13 cellular contexts compared by ENCODE assay signal in genomic region chr19:1360126-1360817, GRCh38. TPM values are rescaled to one million over a fixed set of nuclear protein-coding genes. Genes with fewer than 3 reads are reported as not detected.
A peak's percentile ranks its signal among the peaks of the same experiment; 100 is the strongest.
DNase-seq lines count a peak whose midpoint lies in the region; ATAC-seq, FAIRE-seq and TF ChIP-seq lines count a peak whose summit lies in the region.
"Had no signal": no experiment of that assay in that cellular context is flagged by ENCODE, and none has a peak within 500 bp of the region (broad histone marks: within the 10 kb centered on the region; RNA-seq: fewer than 3 reads in every experiment).

No MANE protein-coding gene starts in this region.

- H3K9me3 ChIP-seq in DND-41 (ENCODE audit: insufficient read depth, low read length, severe bottlenecking) (no peaks in the 10 kb centered on the region), astrocyte (ENCODE audit: insufficient read depth, low read depth, low read length) (no peaks in the 10 kb centered on the region), iPS-15b (ENCODE audit: control insufficient read depth, insufficient read depth, low read length) (no peaks in the 10 kb centered on the region), skeletal muscle satellite cell (replicated peaks; ENCODE audit: low read length) (no peaks in the 10 kb centered on the region)

- H3K79me2 ChIP-seq in DND-41 (ENCODE audit: insufficient read depth, low read length) (peaks cover 40% of the 10 kb centered on the region), astrocyte (ENCODE audit: insufficient read depth, low read length) (peaks cover 46% of the 10 kb centered on the region)

- no peaks in the 10 kb centered on the region for H3K27me3 ChIP-seq in DND-41 (ENCODE audit: insufficient read depth, low read length, poor library complexity)
- no peaks in the 10 kb centered on the region for H3K27me3 ChIP-seq in astrocyte (ENCODE audit: insufficient read depth, low read length)
- H3K27me3 ChIP-seq in iPS-15b (ENCODE audit: control insufficient read depth, insufficient read depth, low read length): no peaks in the 10 kb centered on the region
- H3K27me3 ChIP-seq in skeletal muscle satellite cell (ENCODE audit: control insufficient read depth, insufficient read depth, low read length): no peaks in the 10 kb centered on the region

- peaks cover 3% of the 10 kb centered on the region for H4K20me1 ChIP-seq in DND-41 (ENCODE audit: insufficient read depth, low read length)
- H4K20me1 ChIP-seq in astrocyte (ENCODE audit: insufficient read depth, low read length): peaks cover 19% of the 10 kb centered on the region

- peaks cover 15% of the 10 kb centered on the region for H3K36me3 Mint-ChIP-seq in astrocyte (ENCODE audit: low read depth, unreplicated experiment)

- H3K4me1 Mint-ChIP-seq in astrocyte (ENCODE audit: low read depth, unreplicated experiment): peaks cover 21% of the 10 kb centered on the region

- no peaks in the 10 kb centered on the region for H3K9me3 Mint-ChIP-seq in astrocyte (ENCODE audit: unreplicated experiment)
- H3K9me3 Mint-ChIP-seq: activated CD4-positive, alpha-beta T cell treated with anti-CD3 and anti-CD28 coated beads, Interleukin-2, amount 10 ng/mL, durations not matched to agents 24 days and 14 days; activated naive CD4-positive, alpha-beta T cell treated with anti-CD3 and anti-CD28 coated beads, Interleukin-2, amount 10 ng/mL, durations not matched to agents 7 days and 5 days; CD4-positive, CD25-positive, alpha-beta regulatory T cell had no signal

- H3K36me3 ChIP-seq in DND-41 (ENCODE audit: insufficient read depth, low read length) (peaks cover 90% of the 10 kb centered on the region), astrocyte (ENCODE audit: insufficient read depth, low read length) (peaks cover 27% of the 10 kb centered on the region), iPS-15b (ENCODE audit: control insufficient read depth, insufficient read depth, low read length) (peaks cover 41% of the 10 kb centered on the region), skeletal muscle satellite cell (ENCODE audit: insufficient read depth, low read length) (peaks cover 56% of the 10 kb centered on the region)

- H3K4me3 ChIP-seq in DND-41 (ENCODE audit: low read depth in 1 of 2, low read length in 2 of 2): no peak overlapping the region
- H3K4me3 ChIP-seq in astrocyte (ENCODE audit: insufficient read depth, low read depth, low read length): peak overlapping the region; percentile 9
- no peak overlapping the region for H3K4me3 ChIP-seq in iPS-15b (ENCODE audit: low read depth, low read length)
- H3K4me3 ChIP-seq in skeletal muscle satellite cell (ENCODE audit: low read length): peak overlapping the region; percentile 62

- no peak for ATAC-seq in DND-41 (ENCODE audit: insufficient read depth, low read depth)
- ATAC-seq in GM19397 (IDR thresholded peaks at IDR 0.05; ENCODE audit: unreplicated experiment): no peak
- no peak for ATAC-seq in GM21390 (IDR thresholded peaks at IDR 0.05; ENCODE audit: unreplicated experiment)

- peak overlapping the region; percentile 40 for H3K4me3 Mint-ChIP-seq in astrocyte (ENCODE audit: unreplicated experiment)
- H3K4me3 Mint-ChIP-seq: activated CD4-positive, alpha-beta T cell treated with anti-CD3 and anti-CD28 coated beads, Interleukin-2, amount 10 ng/mL, durations not matched to agents 24 days and 14 days; activated naive CD4-positive, alpha-beta T cell treated with anti-CD3 and anti-CD28 coated beads, Interleukin-2, amount 10 ng/mL, durations not matched to agents 7 days and 5 days; CD4-positive, CD25-positive, alpha-beta regulatory T cell had no signal

- H3K27ac ChIP-seq in DND-41 (ENCODE audit: low read length) (no peak overlapping the region), astrocyte (ENCODE audit: low read depth, low read length) (peak overlapping the region; percentile 91)

- H2AFZ ChIP-seq in DND-41 (ENCODE audit: low read depth, low read length) (no peak overlapping the region), astrocyte (ENCODE audit: low read depth, low read length) (peak overlapping the region; percentile 22)

- no peak for FAIRE-seq in astrocyte (lab: Jason Lieb, UNC)
- FAIRE-seq: islet of Langerhans had no signal

- DNase-seq in DND-41: no peak
- DNase-seq in astrocyte (ENCODE audit: low read depth): no peak
- DNase-seq in occipital lobe (lab: John Stamatoyannopoulos, UW): no peak
- DNase-seq in COR-L47 (lab: John Stamatoyannopoulos, UW): no peak
- DNase-seq: activated CD4-positive, alpha-beta T cell treated with anti-CD3 and anti-CD28 coated beads, Interleukin-2, amount 10 ng/mL, durations not matched to agents 24 days and 14 days; activated naive CD4-positive, alpha-beta T cell treated with anti-CD3 and anti-CD28 coated beads, Interleukin-2, amount 10 ng/mL, durations not matched to agents 7 days and 5 days; CD4-positive, CD25-positive, alpha-beta regulatory T cell; SIG-M5 had no signal

- H3K9ac ChIP-seq in DND-41 (ENCODE audit: low read depth, low read length) (peak overlapping the region; percentile 10; the same call in 1 of the 2 replicates), astrocyte (ENCODE audit: low read length) (peak overlapping the region; percentile 81), iPS-15b (ENCODE audit: low read depth, low read length) (peak overlapping the region; percentile 60), skeletal muscle satellite cell (ENCODE audit: low read depth, low read length) (peak overlapping the region; percentile 59)

- TF ChIP-seq CTCF in DND-41 (IDR thresholded peaks at IDR 0.05; ENCODE audit: borderline replicate concordance, extremely low read depth, low read length, poor library complexity, severe bottlenecking) (no peak), astrocyte (IDR thresholded peaks at IDR 0.05; ENCODE audit: insufficient read depth, low read depth, low read length) (no peak)

- H3K4me2 ChIP-seq in DND-41 (ENCODE audit: insufficient read depth, low read length): no peak overlapping the region
- peak overlapping the region; percentile 89 for H3K4me2 ChIP-seq in astrocyte (ENCODE audit: low read length)
- peak overlapping the region; percentile 88 for H3K4me2 ChIP-seq in skeletal muscle satellite cell (ENCODE audit: low read length)

- peak overlapping the region; percentile 86 for H3K27ac Mint-ChIP-seq in astrocyte (ENCODE audit: unreplicated experiment)
- H3K27ac Mint-ChIP-seq: activated CD4-positive, alpha-beta T cell treated with anti-CD3 and anti-CD28 coated beads, Interleukin-2, amount 10 ng/mL, durations not matched to agents 24 days and 14 days; activated naive CD4-positive, alpha-beta T cell treated with anti-CD3 and anti-CD28 coated beads, Interleukin-2, amount 10 ng/mL, durations not matched to agents 7 days and 5 days; CD4-positive, CD25-positive, alpha-beta regulatory T cell had no signal

- H3K27me3 Mint-ChIP-seq in astrocyte (ENCODE audit: low read depth, unreplicated experiment): no peaks in the 10 kb centered on the region
- H3K27me3 Mint-ChIP-seq: activated CD4-positive, alpha-beta T cell treated with anti-CD3 and anti-CD28 coated beads, Interleukin-2, amount 10 ng/mL, durations not matched to agents 24 days and 14 days; activated naive CD4-positive, alpha-beta T cell treated with anti-CD3 and anti-CD28 coated beads, Interleukin-2, amount 10 ng/mL, durations not matched to agents 7 days and 5 days; CD4-positive, CD25-positive, alpha-beta regulatory T cell had no signal

- peaks cover 30% of the 10 kb centered on the region for H3K4me1 ChIP-seq in DND-41 (ENCODE audit: insufficient read depth, low read length)
- H3K4me1 ChIP-seq in astrocyte (ENCODE audit: insufficient read depth, low read length): peaks cover 53% of the 10 kb centered on the region
- peaks cover 22% of the 10 kb centered on the region for H3K4me1 ChIP-seq in iPS-15b (ENCODE audit: control insufficient read depth, insufficient read depth, low read length)
- peaks cover 42% of the 10 kb centered on the region for H3K4me1 ChIP-seq in skeletal muscle satellite cell (ENCODE audit: control insufficient read depth, insufficient read depth, low read length)

RNA-seq across cellular contexts. Expression of gene NDUFS7, which starts 23.4 kb away (rescaled TPM):
- total RNA-seq in astrocyte: 64.0 and 67.3 TPM in 2 replicates
- 69.0 and 71.4 TPM in 2 replicates for total RNA-seq in skeletal muscle satellite cell (2012; rRNA removed)
- 26.5 TPM for total RNA-seq in occipital lobe

RNA-seq across cellular contexts. Expression of gene GAMT, which starts 41.1 kb away (rescaled TPM):
- total RNA-seq in astrocyte (34.1 and 35.9 TPM in 2 replicates), occipital lobe (16.7 TPM)
- 25.6 and 31.5 TPM in 2 replicates for total RNA-seq in skeletal muscle satellite cell (2012; rRNA removed)

RNA-seq across cellular contexts. Expression of gene DAZAP1, which starts 47.1 kb away (rescaled TPM):
- total RNA-seq in astrocyte: 94.7 and 108 TPM in 2 replicates
- 54.8 and 58.5 TPM in 2 replicates for total RNA-seq in skeletal muscle satellite cell (2012; rRNA removed)
- total RNA-seq in occipital lobe: 35.7 TPM

Comparison
In these comparisons a context has a peak if more than half of its experiments do, and no peak if none do; other contexts are left out.
1. H3K4me3 ChIP-seq: peak in astrocyte (single experiment) and skeletal muscle satellite cell (single experiment); none in DND-41 (0 of 2) and iPS-15b (single experiment).
2. H3K9ac ChIP-seq: peak in every context shown above with its lines; median percentile 81 in astrocyte; 60 in iPS-15b; 59 in skeletal muscle satellite cell; 10 in DND-41.